In the genomic region with DNA sequence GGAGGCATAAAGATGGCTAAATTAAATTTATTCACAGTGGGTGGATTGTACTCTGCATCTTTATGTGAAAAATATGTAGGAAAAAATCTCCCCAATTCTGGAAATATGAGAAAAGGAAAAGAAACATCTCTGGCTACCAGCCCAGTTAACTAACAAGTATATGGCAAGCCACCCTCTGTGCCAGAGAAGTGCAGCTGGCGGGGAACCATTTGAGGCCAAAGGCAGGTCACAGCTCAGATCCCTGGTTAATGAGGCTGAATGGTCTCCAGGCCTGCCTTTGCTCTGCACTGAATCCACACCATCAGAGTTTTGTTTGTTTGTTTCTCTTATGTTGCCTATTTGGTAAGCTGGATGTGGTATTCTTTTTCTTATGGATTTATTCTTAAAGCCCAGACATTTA, we compare ENCODE assay signal across 20 cellular contexts.
DNase-seq lines count a peak whose midpoint lies in the region; ATAC-seq and TF ChIP-seq lines count a peak whose summit lies in the region.
"Had no signal": no experiment of that assay in that cellular context is flagged by ENCODE, and none has a peak within 500 bp of the region (broad histone marks: within the 10 kb centered on the region; RNA-seq: fewer than 3 reads in every experiment).

No MANE protein-coding gene starts in this region.

- H2AFZ ChIP-seq in neural cell (ENCODE audit: low read depth, low read length): no peak overlapping the region

- no peak overlapping the region for H3K4me2 ChIP-seq in neural cell (ENCODE audit: low read length)

- DNase-seq in NCI-H2081 treated with DMSO at 0.1 percent for 48 hours (lab: John Stamatoyannopoulos, UW): peak; percentile 55
- peak; percentile 34 for DNase-seq in RPMI7951 (ENCODE audit: low read depth)
- DNase-seq in UCSD-AML1 (lab: John Stamatoyannopoulos, UW; ENCODE audit: unreplicated experiment): no peak
- DNase-seq in activated CD8-positive, alpha-beta memory T cell treated with anti-CD3 and anti-CD28 coated beads for 24 hours: no peak
- DNase-seq: activated B cell treated with CpG ODN at 0.5 μM for 24 hours; activated CD4-positive, alpha-beta memory T cell treated with anti-CD3 and anti-CD28 coated beads, Interleukin-2, amount 10 ng/mL, durations not matched to agents 7 days and 5 days; activated naive CD4-positive, alpha-beta T cell treated with anti-CD3 and anti-CD28 coated beads, Interleukin-2, amount 10 ng/mL, durations not matched to agents 7 days and 5 days; activated T-cell treated with anti-CD3 and anti-CD28 coated beads, Interleukin-2, amount 50 U/mL, for 24 hours; Calu3; GF-D8; NCI-H1436 treated with DMSO at 0.1 percent for 48 hours; SIG-M5; spleen; T-helper 17 cell; testis had no signal

- no peak overlapping the region for H3K9ac ChIP-seq in neural cell (ENCODE audit: low read length)

- H3K27ac ChIP-seq in neural cell (ENCODE audit: low read length): peak overlapping the region; percentile 64
- H3K27ac ChIP-seq: ascending aorta, spleen, testis had no signal

- TF ChIP-seq CTCF in neural cell (IDR thresholded peaks at IDR 0.05; ENCODE audit: poor library complexity, severe bottlenecking): no peak

- ATAC-seq in GM19023 (IDR thresholded peaks at IDR 0.05; ENCODE audit: unreplicated experiment): no peak
- ATAC-seq: GM12878, T-helper 17 cell had no signal

- no peaks in the 10 kb centered on the region for H3F3A ChIP-seq in neural cell (ENCODE audit: insufficient read depth, low read length, poor library complexity, severe bottlenecking)

- no peak overlapping the region for H3K4me3 ChIP-seq in neural cell (ENCODE audit: low read length)
- H3K4me3 ChIP-seq: ascending aorta, GM12878, spleen, testis had no signal

- no peaks in the 10 kb centered on the region for H3K36me3 ChIP-seq in neural cell (ENCODE audit: insufficient read depth, low read length)
- H3K36me3 ChIP-seq: ascending aorta had no signal

- no peaks in the 10 kb centered on the region for H3K27me3 ChIP-seq in neural cell (ENCODE audit: insufficient read depth, low read depth, low read length)
- H3K27me3 ChIP-seq: ascending aorta, spleen, testis had no signal

- H3K9me3 ChIP-seq in neural cell (ENCODE audit: low read length): no peaks in the 10 kb centered on the region
- H3K9me3 ChIP-seq: ascending aorta, spleen, testis had no signal

- no peak for TF ChIP-seq RAD21 in Ishikawa (IDR thresholded peaks at IDR 0.05; ENCODE audit: low read depth)
- TF ChIP-seq RAD21 in neural cell (conservative IDR thresholded peaks at IDR 0.05): no peak

- no peaks in the 10 kb centered on the region for H3K79me2 ChIP-seq in neural cell (replicated peaks; ENCODE audit: insufficient read depth, low read length)

- no peaks in the 10 kb centered on the region for H4K20me1 ChIP-seq in neural cell (ENCODE audit: insufficient read depth)

- no peaks in the 10 kb centered on the region for H3K9me2 ChIP-seq in neural cell (ENCODE audit: insufficient read depth, low read length)

- peak; percentile 65 for TF ChIP-seq EP300 in Ishikawa (IDR thresholded peaks at IDR 0.05; ENCODE audit: borderline replicate concordance)
- no peak for TF ChIP-seq EP300 in neural cell (conservative IDR thresholded peaks at IDR 0.05; ENCODE audit: poor library complexity, severe bottlenecking)

TF ChIP-seq in Ishikawa, 13 proteins besides CTCF, POLR2A, EP300 and RAD21 (continues in another document):
- TF ChIP-seq CEBPB (IDR thresholded peaks at IDR 0.05) (no peak), NFIC (IDR thresholded peaks at IDR 0.05) (peak; percentile 85), FOXM1 (IDR thresholded peaks at IDR 0.05; ENCODE audit: borderline replicate concordance, low read depth) (peak; percentile 51; the same call in 1 of the 2 replicates), ZBTB7A (IDR thresholded peaks at IDR 0.05; ENCODE audit: low read depth) (no peak), YY1 (IDR thresholded peaks at IDR 0.05; ENCODE audit: low read depth) (no peak), EGR1 (IDR thresholded peaks at IDR 0.05) (no peak), CREB1 (IDR thresholded peaks at IDR 0.05; ENCODE audit: low read depth) (no peak), USF1 (IDR thresholded peaks at IDR 0.05) (no peak)
- TF ChIP-seq, protein P1, sequence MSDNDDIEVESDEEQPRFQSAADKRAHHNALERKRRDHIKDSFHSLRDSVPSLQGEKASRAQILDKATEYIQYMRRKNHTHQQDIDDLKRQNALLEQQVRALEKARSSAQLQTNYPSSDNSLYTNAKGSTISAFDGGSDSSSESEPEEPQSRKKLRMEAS (IDR thresholded peaks at IDR 0.05): peak; percentile 54
- TF ChIP-seq, protein P2, sequence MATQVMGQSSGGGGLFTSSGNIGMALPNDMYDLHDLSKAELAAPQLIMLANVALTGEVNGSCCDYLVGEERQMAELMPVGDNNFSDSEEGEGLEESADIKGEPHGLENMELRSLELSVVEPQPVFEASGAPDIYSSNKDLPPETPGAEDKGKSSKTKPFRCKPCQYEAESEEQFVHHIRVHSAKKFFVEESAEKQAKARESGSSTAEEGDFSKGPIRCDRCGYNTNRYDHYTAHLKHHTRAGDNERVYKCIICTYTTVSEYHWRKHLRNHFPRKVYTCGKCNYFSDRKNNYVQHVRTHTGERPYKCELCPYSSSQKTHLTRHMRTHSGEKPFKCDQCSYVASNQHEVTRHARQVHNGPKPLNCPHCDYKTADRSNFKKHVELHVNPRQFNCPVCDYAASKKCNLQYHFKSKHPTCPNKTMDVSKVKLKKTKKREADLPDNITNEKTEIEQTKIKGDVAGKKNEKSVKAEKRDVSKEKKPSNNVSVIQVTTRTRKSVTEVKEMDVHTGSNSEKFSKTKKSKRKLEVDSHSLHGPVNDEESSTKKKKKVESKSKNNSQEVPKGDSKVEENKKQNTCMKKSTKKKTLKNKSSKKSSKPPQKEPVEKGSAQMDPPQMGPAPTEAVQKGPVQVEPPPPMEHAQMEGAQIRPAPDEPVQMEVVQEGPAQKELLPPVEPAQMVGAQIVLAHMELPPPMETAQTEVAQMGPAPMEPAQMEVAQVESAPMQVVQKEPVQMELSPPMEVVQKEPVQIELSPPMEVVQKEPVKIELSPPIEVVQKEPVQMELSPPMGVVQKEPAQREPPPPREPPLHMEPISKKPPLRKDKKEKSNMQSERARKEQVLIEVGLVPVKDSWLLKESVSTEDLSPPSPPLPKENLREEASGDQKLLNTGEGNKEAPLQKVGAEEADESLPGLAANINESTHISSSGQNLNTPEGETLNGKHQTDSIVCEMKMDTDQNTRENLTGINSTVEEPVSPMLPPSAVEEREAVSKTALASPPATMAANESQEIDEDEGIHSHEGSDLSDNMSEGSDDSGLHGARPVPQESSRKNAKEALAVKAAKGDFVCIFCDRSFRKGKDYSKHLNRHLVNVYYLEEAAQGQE (IDR thresholded peaks at IDR 0.05; ENCODE audit: low read depth): no peak

TF ChIP-seq in neural cell, 6 proteins besides CTCF, POLR2A, EP300 and RAD21:
- TF ChIP-seq TAF1 (IDR thresholded peaks at IDR 0.05; ENCODE audit: low read depth): no peak
- no peak for TF ChIP-seq EZH2 (IDR thresholded peaks at IDR 0.05; ENCODE audit: borderline replicate concordance, insufficient read depth, low read length, poor library complexity, severe bottlenecking)
- TF ChIP-seq MXI1 (conservative IDR thresholded peaks at IDR 0.05; ENCODE audit: poor library complexity, severe bottlenecking): no peak
- TF ChIP-seq, protein P2 (IDR thresholded peaks at IDR 0.05; ENCODE audit: borderline replicate concordance): no peak
- no peak for TF ChIP-seq POLR2AphosphoS5 (IDR thresholded peaks at IDR 0.05)
- TF ChIP-seq SMC3 (conservative IDR thresholded peaks at IDR 0.05; ENCODE audit: poor library complexity): no peak

Comparison
In these comparisons a context has a peak if more than half of its experiments do, and no peak if none do; other contexts are left out.
1. DNase-seq: peak in NCI-H2081 treated with DMSO at 0.1 percent for 48 hours (single experiment) and RPMI7951 (single experiment); none in UCSD-AML1 (single experiment) and activated CD8-positive, alpha-beta memory T cell treated with anti-CD3 and anti-CD28 coated beads for 24 hours (single experiment).